In the genomic region with DNA sequence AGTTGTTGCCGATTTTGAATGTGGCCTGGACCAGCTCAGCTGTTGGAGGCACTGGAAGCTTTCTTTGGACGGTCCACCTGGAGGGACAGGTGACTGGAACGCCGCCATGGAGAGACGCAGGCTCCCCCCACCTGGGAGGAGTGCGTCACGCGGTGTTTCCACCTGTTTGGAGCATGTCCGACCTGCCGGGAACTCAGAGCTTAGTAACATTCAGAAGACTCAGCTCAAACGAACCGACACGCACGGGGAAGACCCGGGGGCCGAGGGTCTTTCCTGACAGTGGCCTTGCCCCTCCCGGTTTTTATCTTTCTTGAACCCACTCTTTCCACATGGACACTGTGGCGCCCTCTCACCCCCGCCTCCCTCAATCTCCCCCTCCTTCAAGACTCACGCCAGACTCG, we compare ENCODE assay signal across 1 cellular context.
TF ChIP-seq lines count a peak whose summit lies in the region.

No MANE protein-coding gene starts in this region.

TF ChIP-seq in IMR-90, 13 proteins besides CTCF, POLR2A, EP300 and RAD21 (continued from another document):
- TF ChIP-seq, protein P1, sequence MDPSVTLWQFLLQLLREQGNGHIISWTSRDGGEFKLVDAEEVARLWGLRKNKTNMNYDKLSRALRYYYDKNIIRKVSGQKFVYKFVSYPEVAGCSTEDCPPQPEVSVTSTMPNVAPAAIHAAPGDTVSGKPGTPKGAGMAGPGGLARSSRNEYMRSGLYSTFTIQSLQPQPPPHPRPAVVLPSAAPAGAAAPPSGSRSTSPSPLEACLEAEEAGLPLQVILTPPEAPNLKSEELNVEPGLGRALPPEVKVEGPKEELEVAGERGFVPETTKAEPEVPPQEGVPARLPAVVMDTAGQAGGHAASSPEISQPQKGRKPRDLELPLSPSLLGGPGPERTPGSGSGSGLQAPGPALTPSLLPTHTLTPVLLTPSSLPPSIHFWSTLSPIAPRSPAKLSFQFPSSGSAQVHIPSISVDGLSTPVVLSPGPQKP (IDR thresholded peaks at IDR 0.05; ENCODE audit: borderline replicate concordance, low read depth, low read length): no peak
- no peak for TF ChIP-seq BHLHE40 (IDR thresholded peaks at IDR 0.05; ENCODE audit: low read depth, low read length)
- no peak for TF ChIP-seq SMC3 (IDR thresholded peaks at IDR 0.05; ENCODE audit: low read depth, low read length)
- TF ChIP-seq, protein P2, sequence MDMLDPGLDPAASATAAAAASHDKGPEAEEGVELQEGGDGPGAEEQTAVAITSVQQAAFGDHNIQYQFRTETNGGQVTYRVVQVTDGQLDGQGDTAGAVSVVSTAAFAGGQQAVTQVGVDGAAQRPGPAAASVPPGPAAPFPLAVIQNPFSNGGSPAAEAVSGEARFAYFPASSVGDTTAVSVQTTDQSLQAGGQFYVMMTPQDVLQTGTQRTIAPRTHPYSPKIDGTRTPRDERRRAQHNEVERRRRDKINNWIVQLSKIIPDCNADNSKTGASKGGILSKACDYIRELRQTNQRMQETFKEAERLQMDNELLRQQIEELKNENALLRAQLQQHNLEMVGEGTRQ (IDR thresholded peaks at IDR 0.05; ENCODE audit: low read depth, low read length): no peak
- TF ChIP-seq RFX5 (IDR thresholded peaks at IDR 0.05; ENCODE audit: low read depth, low read length): no peak
- TF ChIP-seq MXI1 (IDR thresholded peaks at IDR 0.05; ENCODE audit: borderline replicate concordance, low read depth, low read length): no peak
- TF ChIP-seq MAFK (IDR thresholded peaks at IDR 0.05; ENCODE audit: low read depth, low read length): no peak
- TF ChIP-seq CHD1 (IDR thresholded peaks at IDR 0.05; ENCODE audit: low read depth, low read length): no peak
